ENCODE assay signal across 8 cellular contexts in the genomic region with DNA sequence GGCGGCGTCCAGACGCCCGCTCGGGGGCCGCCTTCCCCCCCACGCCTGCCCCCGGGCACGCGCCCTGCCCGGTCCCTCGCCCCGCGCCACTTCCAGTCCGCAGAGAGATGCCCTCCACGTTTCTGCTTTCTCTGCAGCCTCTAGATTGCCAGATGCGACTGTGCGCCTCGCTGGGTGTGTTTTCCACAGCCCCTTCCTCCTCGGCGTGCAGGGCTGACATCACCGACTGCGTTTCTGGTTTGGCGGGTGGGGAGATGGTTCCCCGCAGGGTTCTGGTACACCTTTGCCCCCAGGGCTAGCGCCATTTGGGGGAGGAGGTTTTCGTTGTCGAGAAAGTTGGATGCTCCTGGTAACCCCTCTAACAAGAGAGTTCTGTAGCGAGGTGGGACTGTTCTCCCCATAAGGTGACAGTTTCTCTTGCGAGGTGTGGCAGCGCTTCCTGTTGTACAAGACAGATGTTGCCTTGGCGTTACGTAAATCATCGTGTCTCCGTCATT. TPM values are rescaled to one million over a fixed set of nuclear protein-coding genes. Genes with fewer than 3 reads are reported as not detected.
DNase-seq lines count a peak whose midpoint lies in the region; ATAC-seq and TF ChIP-seq lines count a peak whose summit lies in the region.

No MANE protein-coding gene starts in this region.

- CTCF ChIA-PET in HEK293 (lab: Yijun Ruan, JAX), result interaction anchor here (0.6 to 2.6 kb wide), 6 partner anchors 10 to 298 kb away, joined by 3 to 28 read pairs (median 6); no protein-coding TSS in a partner anchor

- DNase-seq in NCI-H2107 (lab: John Stamatoyannopoulos, UW) (peak; percentile 58), COLO829 (ENCODE audit: low spot score) (no peak)
- peak; percentile 42 to 48 for DNase-seq in activated CD4-positive, alpha-beta T cell treated with anti-CD3 and anti-CD28 coated beads, Interleukin-2, amount 50 U/mL, for 4 hours
- peak; percentile 60 for DNase-seq in effector CD4-positive, alpha-beta T cell

- H3K9me3 ChIP-seq in HEK293 (ENCODE audit: control insufficient read depth, insufficient read depth, low read depth, low read length) (no peaks in the 10 kb centered on the region), mononuclear cell (ENCODE audit: low read depth, low read length) (no peaks in the 10 kb centered on the region)

- H3K27me3 Mint-ChIP-seq in stimulated activated memory B cell treated with anti-CD40 and anti-IgM and Interleukin-4, amounts not matched to agents 10 μg/mL and 1 μg/mL and 100 μg/mL, for 72 hours, result no peaks in the 10 kb centered on the region

- peaks cover 8% of the 10 kb centered on the region; the same call in 1 of the 2 replicates for H3K4me1 ChIP-seq in HEK293 (ENCODE audit: control insufficient read depth, insufficient read depth, low read length)
- peaks cover 53% of the 10 kb centered on the region for H3K4me1 ChIP-seq in mononuclear cell (ENCODE audit: insufficient read depth, low read length)

- no peak for TF ChIP-seq CTCF in HEK293 (tag by site-specific recombination; IDR thresholded peaks at IDR 0.05)

- H3K36me3 ChIP-seq in HEK293 (ENCODE audit: control insufficient read depth in 2 of 2, insufficient read depth in 1 of 2, low read length in 2 of 2), result peaks cover 27 to 38% of the 10 kb centered on the region in 2 experiments

- ATAC-seq in stimulated activated memory B cell treated with anti-CD40 and anti-IgM and Interleukin-4, amounts not matched to agents 10 μg/mL and 1 μg/mL and 100 μg/mL, for 72 hours, result peak; percentile 47

- peaks cover 47% of the 10 kb centered on the region for H3K4me1 Mint-ChIP-seq in stimulated activated memory B cell treated with anti-CD40 and anti-IgM and Interleukin-4, amounts not matched to agents 10 μg/mL and 1 μg/mL and 100 μg/mL, for 72 hours

- H3K4me3 ChIP-seq in GM08714 (ENCODE audit: low read length) (peak overlapping the region; percentile 98), HEK293 (ENCODE audit: low read depth, low read length) (peak overlapping the region; percentile 98), mononuclear cell (ENCODE audit: low read length) (peak overlapping the region; percentile 80)

- H3K27ac Mint-ChIP-seq in stimulated activated memory B cell treated with anti-CD40 and anti-IgM and Interleukin-4, amounts not matched to agents 10 μg/mL and 1 μg/mL and 100 μg/mL, for 72 hours, result peak overlapping the region; percentile 90

- H3K36me3 Mint-ChIP-seq in stimulated activated memory B cell treated with anti-CD40 and anti-IgM and Interleukin-4, amounts not matched to agents 10 μg/mL and 1 μg/mL and 100 μg/mL, for 72 hours, result peaks cover 25% of the 10 kb centered on the region

- no peaks in the 10 kb centered on the region for H3K9me3 Mint-ChIP-seq in stimulated activated memory B cell treated with anti-CD40 and anti-IgM and Interleukin-4, amounts not matched to agents 10 μg/mL and 1 μg/mL and 100 μg/mL, for 72 hours

- H3K27ac ChIP-seq in HEK293 (ENCODE audit: extremely low read depth, low read depth, low read length), result peak overlapping the region; percentile 68; the same call in 1 of the 2 replicates

- H3K27me3 ChIP-seq in mononuclear cell (ENCODE audit: insufficient read depth, low read length), result no peaks in the 10 kb centered on the region

- peak overlapping the region; percentile 92 for H3K4me3 Mint-ChIP-seq in stimulated activated memory B cell treated with anti-CD40 and anti-IgM and Interleukin-4, amounts not matched to agents 10 μg/mL and 1 μg/mL and 100 μg/mL, for 72 hours

- POLR2A ChIA-PET in HEK293 (lab: Yijun Ruan, JAX), result no interaction called here

TF ChIP-seq in HEK293, 187 proteins besides CTCF, POLR2A, EP300 and RAD21 (continues in another document):
- TF ChIP-seq ZNF596 (tag by site-specific recombination; IDR thresholded peaks at IDR 0.05), result no peak
- TF ChIP-seq, protein P1, sequence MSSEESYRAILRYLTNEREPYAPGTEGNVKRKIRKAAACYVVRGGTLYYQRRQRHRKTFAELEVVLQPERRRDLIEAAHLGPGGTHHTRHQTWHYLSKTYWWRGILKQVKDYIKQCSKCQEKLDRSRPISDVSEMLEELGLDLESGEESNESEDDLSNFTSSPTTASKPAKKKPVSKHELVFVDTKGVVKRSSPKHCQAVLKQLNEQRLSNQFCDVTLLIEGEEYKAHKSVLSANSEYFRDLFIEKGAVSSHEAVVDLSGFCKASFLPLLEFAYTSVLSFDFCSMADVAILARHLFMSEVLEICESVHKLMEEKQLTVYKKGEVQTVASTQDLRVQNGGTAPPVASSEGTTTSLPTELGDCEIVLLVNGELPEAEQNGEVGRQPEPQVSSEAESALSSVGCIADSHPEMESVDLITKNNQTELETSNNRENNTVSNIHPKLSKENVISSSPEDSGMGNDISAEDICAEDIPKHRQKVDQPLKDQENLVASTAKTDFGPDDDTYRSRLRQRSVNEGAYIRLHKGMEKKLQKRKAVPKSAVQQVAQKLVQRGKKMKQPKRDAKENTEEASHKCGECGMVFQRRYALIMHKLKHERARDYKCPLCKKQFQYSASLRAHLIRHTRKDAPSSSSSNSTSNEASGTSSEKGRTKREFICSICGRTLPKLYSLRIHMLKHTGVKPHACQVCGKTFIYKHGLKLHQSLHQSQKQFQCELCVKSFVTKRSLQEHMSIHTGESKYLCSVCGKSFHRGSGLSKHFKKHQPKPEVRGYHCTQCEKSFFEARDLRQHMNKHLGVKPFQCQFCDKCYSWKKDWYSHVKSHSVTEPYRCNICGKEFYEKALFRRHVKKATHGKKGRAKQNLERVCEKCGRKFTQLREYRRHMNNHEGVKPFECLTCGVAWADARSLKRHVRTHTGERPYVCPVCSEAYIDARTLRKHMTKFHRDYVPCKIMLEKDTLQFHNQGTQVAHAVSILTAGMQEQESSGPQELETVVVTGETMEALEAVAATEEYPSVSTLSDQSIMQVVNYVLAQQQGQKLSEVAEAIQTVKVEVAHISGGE (tag by site-specific recombination; conservative IDR thresholded peaks at IDR 0.05; ENCODE audit: low read depth), result no peak
- TF ChIP-seq TCF7L2 (IDR thresholded peaks at IDR 0.05; ENCODE audit: borderline replicate concordance, low read depth, low read length), result no peak
- TF ChIP-seq ZNF155 (tag by site-specific recombination; IDR thresholded peaks at IDR 0.05), result no peak
- peak; percentile 90 for TF ChIP-seq ZBTB48 (tag by site-specific recombination; IDR thresholded peaks at IDR 0.05)
- TF ChIP-seq OSR2 (tag by site-specific recombination; IDR thresholded peaks at IDR 0.05), result no peak
- peak; percentile 88 for TF ChIP-seq ZEB2 (tag by site-specific recombination; IDR thresholded peaks at IDR 0.05)
- TF ChIP-seq ZNF26 (tag by site-specific recombination; IDR thresholded peaks at IDR 0.05), result no peak
- peak; percentile 75 for TF ChIP-seq ZSCAN30 (tag by site-specific recombination; IDR thresholded peaks at IDR 0.05)
- TF ChIP-seq, protein P2, sequence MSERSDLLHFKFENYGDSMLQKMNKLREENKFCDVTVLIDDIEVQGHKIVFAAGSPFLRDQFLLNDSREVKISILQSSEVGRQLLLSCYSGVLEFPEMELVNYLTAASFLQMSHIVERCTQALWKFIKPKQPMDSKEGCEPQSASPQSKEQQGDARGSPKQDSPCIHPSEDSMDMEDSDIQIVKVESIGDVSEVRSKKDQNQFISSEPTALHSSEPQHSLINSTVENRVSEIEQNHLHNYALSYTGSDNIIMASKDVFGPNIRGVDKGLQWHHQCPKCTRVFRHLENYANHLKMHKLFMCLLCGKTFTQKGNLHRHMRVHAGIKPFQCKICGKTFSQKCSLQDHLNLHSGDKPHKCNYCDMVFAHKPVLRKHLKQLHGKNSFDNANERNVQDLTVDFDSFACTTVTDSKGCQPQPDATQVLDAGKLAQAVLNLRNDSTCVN (tag by site-specific recombination; optimal IDR thresholded peaks at IDR 0.05), result peak; percentile 76
- TF ChIP-seq ZBTB1 (tag by site-specific recombination; IDR thresholded peaks at IDR 0.05), result no peak
- peak; percentile 43; the same call in 1 of the 2 replicates for TF ChIP-seq WT1 (tag by site-specific recombination; IDR thresholded peaks at IDR 0.05)
- TF ChIP-seq ZBTB17 (tag by site-specific recombination; IDR thresholded peaks at IDR 0.05), result peak; percentile 94
- no peak for TF ChIP-seq IKZF3 (tag by site-specific recombination; IDR thresholded peaks at IDR 0.05)
- no peak for TF ChIP-seq ZNF777 (tag by site-specific recombination; IDR thresholded peaks at IDR 0.05; ENCODE audit: borderline replicate concordance)
- TF ChIP-seq ZNF239 (tag by site-specific recombination; IDR thresholded peaks at IDR 0.05), result no peak
- TF ChIP-seq ZBTB7A (tag by site-specific recombination; IDR thresholded peaks at IDR 0.05; ENCODE audit: low read depth), result peak; percentile 31; the same call in 1 of the 2 replicates
- peak; percentile 79; the same call in 1 of the 2 replicates for TF ChIP-seq GLI4 (tag by site-specific recombination; IDR thresholded peaks at IDR 0.05)
- TF ChIP-seq KLF8 (tag by site-specific recombination; IDR thresholded peaks at IDR 0.05), result peak; percentile 93
- no peak for TF ChIP-seq ZNF473 (tag by site-specific recombination; IDR thresholded peaks at IDR 0.05)
- TF ChIP-seq ZNF558 (tag by site-specific recombination; IDR thresholded peaks at IDR 0.05), result no peak

RNA-seq across cellular contexts. Expression of gene CALM1, which starts 1.5 kb away (rescaled TPM):
- 718 TPM for total RNA-seq in mononuclear cell
